16 cellular contexts compared by ENCODE assay signal in genomic region chr2:218615868-218616315, GRCh38.
"Had no signal": no experiment of that assay in that cellular context is flagged by ENCODE, and none has a peak within 500 bp of the region (broad histone marks: within the 10 kb centered on the region; RNA-seq: fewer than 3 reads in every experiment).

No MANE protein-coding gene starts in this region.

- H3K4me3 ChIP-seq: left ventricle myocardium inferior, ovary, tibial nerve, vagina had no signal

- H3K36me3 ChIP-seq: left ventricle myocardium inferior, ovary, vagina had no signal

- H3K27me3 ChIP-seq: ovary, tibial nerve, vagina had no signal

- DNase-seq: activated CD4-positive, alpha-beta T cell treated with anti-CD3 and anti-CD28 coated beads for 36 hours; activated CD4-positive, alpha-beta T cell treated with anti-CD3 and anti-CD28 coated beads, Interleukin-2, amount 50 U/mL, for 48 hours; activated gamma-delta T cell treated with Interleukin-2 at 50 U/mL for 16 hours; activated T-cell treated with anti-CD3 and anti-CD28 coated beads for 4 hours; effector CD8-positive, alpha-beta T cell; foreskin fibroblast; kidney; left ventricle myocardium inferior; naive thymus-derived CD8-positive, alpha-beta T cell; ovary; stimulated activated CD4-positive, alpha-beta T cell treated with anti-CD3 and anti-CD28 coated beads, Interleukin-2, amount 100 ng/mL, for 24 hours; stimulated activated naive CD4-positive, alpha-beta T cell treated with Interleukin-2 at 50 U/mL for 16 hours had no signal

- H3K9me3 ChIP-seq: left ventricle myocardium inferior, ovary, tibial nerve, vagina had no signal

- H3K4me1 ChIP-seq: left ventricle myocardium inferior, tibial nerve, vagina had no signal

- FAIRE-seq: bronchial epithelial cell, kidney had no signal

- H3K27ac ChIP-seq: left ventricle myocardium inferior, ovary, tibial nerve, vagina had no signal

- ATAC-seq: activated CD4-positive, alpha-beta T cell treated with anti-CD3 and anti-CD28 coated beads for 36 hours; naive thymus-derived CD8-positive, alpha-beta T cell; WTC11 had no signal
